Comparison of ENCODE assay signal across 21 cellular contexts in the genomic region with DNA sequence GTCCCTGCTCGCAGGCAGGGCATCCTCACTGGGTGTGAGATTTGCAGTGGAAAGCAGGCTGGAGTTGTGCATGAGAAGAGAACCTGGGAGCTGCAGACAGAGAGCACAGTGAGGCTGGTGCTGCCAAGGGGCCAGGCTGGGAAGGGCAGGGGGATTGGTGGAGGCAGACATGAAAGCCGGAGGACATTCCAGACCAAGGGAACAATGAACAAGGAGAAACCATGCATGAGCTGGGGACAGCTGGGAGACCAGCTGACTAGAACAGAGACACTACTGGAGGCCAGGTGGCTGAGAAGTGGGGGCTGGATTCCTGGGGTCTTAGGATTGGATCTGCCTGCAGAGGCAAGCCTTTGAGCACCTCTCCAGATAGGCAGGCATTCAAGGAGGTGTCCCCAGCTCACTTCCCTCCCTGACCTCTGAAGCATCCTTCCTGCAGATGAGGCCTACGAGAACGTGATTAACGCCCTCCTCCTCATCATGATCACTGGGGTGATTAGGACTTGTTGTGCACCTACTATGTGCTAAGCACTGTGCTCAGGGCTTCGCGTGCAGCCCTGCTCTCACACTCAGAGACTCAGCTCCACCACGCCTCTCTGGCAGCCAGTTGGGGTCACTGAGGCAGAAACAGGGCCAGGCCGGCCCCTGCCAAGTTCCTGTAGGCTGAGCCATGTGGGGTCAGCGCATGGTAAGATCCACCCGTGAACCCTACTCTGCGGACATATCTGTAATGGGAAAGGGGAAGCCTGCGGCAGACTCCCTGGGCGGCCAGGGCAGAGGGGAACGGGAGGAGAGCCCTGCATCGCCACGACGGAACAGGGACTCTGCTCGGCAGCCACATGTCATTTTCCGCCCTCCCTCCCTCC.
A peak's percentile ranks its signal among the peaks of the same experiment; 100 is the strongest.
DNase-seq lines count a peak whose midpoint lies in the region; ATAC-seq and TF ChIP-seq lines count a peak whose summit lies in the region.
"Had no signal": no experiment of that assay in that cellular context is flagged by ENCODE, and none has a peak within 500 bp of the region (broad histone marks: within the 10 kb centered on the region; RNA-seq: fewer than 3 reads in every experiment).

No MANE protein-coding gene starts in this region.

- intact Hi-C loops in IMR-90 (cut with micrococcal nuclease): no loop called here

- H3K9me1 ChIP-seq in IMR-90 (ENCODE audit: insufficient read depth, low read length): peaks cover 5% of the 10 kb centered on the region; the same call in 1 of the 2 replicates

- 69% methylated on average over 4 of the region's 20 CpGs; no CpG with 5 or more reads in 1 of the 2 experiments for WGBS in IMR-90 (ENCODE audit: extremely low coverage in 2 of 2, insufficient read length in 1 of 2), 2 experiments
- no CpG with 5 or more reads among the region's 20 CpGs for WGBS in neuronal stem cell (ENCODE audit: extremely low coverage in 2 of 2, insufficient read length in 2 of 2, insufficient replicate concordance in 1 of 2), 2 donors

- H3K4me2 ChIP-seq in IMR-90 (ENCODE audit: low read depth, low read length) (no peak overlapping the region), neuronal stem cell (ENCODE audit: insufficient read depth, low read length, poor library complexity, severe bottlenecking) (no peak overlapping the region)

- H3K27me3 ChIP-seq in IMR-90 (ENCODE audit: control insufficient read depth, insufficient read depth, low read length): no peaks in the 10 kb centered on the region
- no peaks in the 10 kb centered on the region for H3K27me3 ChIP-seq in neuronal stem cell (ENCODE audit: control insufficient read depth in 3 of 3, insufficient read depth in 3 of 3, low read depth in 1 of 3, low read length in 3 of 3)
- H3K27me3 ChIP-seq: SJSA1, transverse colon had no signal

- 0 out of 2 replicates have a peak overlapping the region, but pooled peaks have one; percentile 3 for H2BK20ac ChIP-seq in IMR-90 (ENCODE audit: low read depth, low read length)

- H3K9me3 ChIP-seq in IMR-90 (ENCODE audit: control insufficient read depth, insufficient read depth, low read length): no peaks in the 10 kb centered on the region
- no peaks in the 10 kb centered on the region for H3K9me3 ChIP-seq in neuronal stem cell (replicated peaks in 1 of 2; ENCODE audit: control insufficient read depth in 2 of 2, insufficient read depth in 1 of 2, low read depth in 1 of 2, low read length in 2 of 2)
- H3K9me3 ChIP-seq: esophagus squamous epithelium, psoas muscle, SJSA1, transverse colon had no signal

- no peak for ATAC-seq in IMR-90 (ENCODE audit: low read depth)
- ATAC-seq: natural killer cell, psoas muscle had no signal

- H3K9ac ChIP-seq in IMR-90 (ENCODE audit: low read depth, low read length) (no peak overlapping the region), neuronal stem cell (ENCODE audit: low read depth, low read length, poor library complexity) (no peak overlapping the region)

- H3K79me1 ChIP-seq in IMR-90 (ENCODE audit: low read depth in 1 of 2, low read length in 2 of 2) (no peaks in the 10 kb centered on the region), neuronal stem cell (ENCODE audit: low read depth, low read length) (no peaks in the 10 kb centered on the region)

- no peaks in the 10 kb centered on the region for H4K20me1 ChIP-seq in IMR-90 (ENCODE audit: insufficient read depth, low read length)

- H3K4me1 ChIP-seq in IMR-90 (ENCODE audit: control insufficient read depth, insufficient read depth, low read length) (no peaks in the 10 kb centered on the region), neuronal stem cell (ENCODE audit: control insufficient read depth in 2 of 2, insufficient read depth in 1 of 2, low read depth in 1 of 2, low read length in 2 of 2) (peaks cover 3 to 6% of the 10 kb centered on the region in 2 donors)
- H3K4me1 ChIP-seq: esophagus squamous epithelium, psoas muscle, SJSA1, transverse colon had no signal

- no peak for TF ChIP-seq RAD21 in IMR-90 (IDR thresholded peaks at IDR 0.05; ENCODE audit: low read length)

- dilution Hi-C loops in IMR-90 (cut with HindIII; ENCODE audit: low sequenced_read_pairs, unreplicated experiment): no loop called here

- H2BK120ac ChIP-seq in IMR-90 (ENCODE audit: low read depth, low read length) (no peak overlapping the region), neuronal stem cell (ENCODE audit: low read depth, low read length) (no peak overlapping the region)

- BruUV-seq in IMR-90 (replicated peaks; lab: Mats Ljungman, UMichigan): no TSS peak

- H2AFZ ChIP-seq in IMR-90 (replicated peaks; ENCODE audit: low read length, poor library complexity) (no peak overlapping the region), neuronal stem cell (ENCODE audit: low read length) (no peak overlapping the region)

- no peak overlapping the region for H3K56ac ChIP-seq in IMR-90 (ENCODE audit: extremely low read depth, insufficient read depth, low read length)

- H2AK5ac ChIP-seq in IMR-90 (ENCODE audit: low read depth, low read length): peak overlapping the region; percentile 64; the same call in 1 of the 2 replicates
- peak overlapping the region; percentile 63 for H2AK5ac ChIP-seq in neuronal stem cell (ENCODE audit: low read depth, low read length)

- POLR2A ChIA-PET in IMR-90 (lab: Charles Lee; ENCODE audit: unreplicated experiment): no interaction called here
- POLR2A ChIA-PET in RWPE1 (lab: Yijun Ruan, JAX; ENCODE audit: low non-redundant PET): no interaction called here

- H3K18ac ChIP-seq in IMR-90 (ENCODE audit: low read depth, low read length) (no peak overlapping the region), neuronal stem cell (ENCODE audit: low read length) (peak overlapping the region; percentile 13)

- H4K91ac ChIP-seq in IMR-90 (ENCODE audit: insufficient read depth, low read depth, low read length) (no peak overlapping the region; the same call in 1 of the 2 replicates), neuronal stem cell (ENCODE audit: low read depth, low read length, poor library complexity) (no peak overlapping the region)

- H3K23ac ChIP-seq in IMR-90 (ENCODE audit: low read depth, low read length) (no peak overlapping the region), neuronal stem cell (ENCODE audit: low read depth, low read length, poor library complexity) (no peak overlapping the region)

- no peak for TF ChIP-seq POLR2A in IMR-90 (IDR thresholded peaks at IDR 0.05; ENCODE audit: low read depth, low read length)

- in situ Hi-C loops in IMR-90 (cut with MboI; ENCODE audit: low sequenced_read_pairs): no loop called here

- TF ChIP-seq CTCF in IMR-90 (conservative IDR thresholded peaks at IDR 0.05; ENCODE audit: low read depth, low read length) (no peak), RWPE1 (conservative IDR thresholded peaks at IDR 0.05; ENCODE audit: low read depth) (no peak)

- CTCF ChIA-PET in IMR-90 (lab: Yijun Ruan, JAX) (no interaction called here), RWPE1 (lab: Yijun Ruan, JAX) (no interaction called here)

- H2BK15ac ChIP-seq in IMR-90 (ENCODE audit: low read depth, low read length) (no peak overlapping the region), neuronal stem cell (ENCODE audit: low read length) (peak overlapping the region; percentile 1)

- H3K36me3 ChIP-seq in IMR-90 (ENCODE audit: control insufficient read depth, insufficient read depth, low read length) (no peaks in the 10 kb centered on the region), neuronal stem cell (replicated peaks in 1 of 2; ENCODE audit: control insufficient read depth in 2 of 2, insufficient read depth in 2 of 2, low read length in 2 of 2) (no peaks in the 10 kb centered on the region)
- H3K36me3 ChIP-seq: esophagus squamous epithelium, SJSA1, transverse colon had no signal

- H3K4me3 ChIP-seq in IMR-90 (ENCODE audit: insufficient read depth, low read depth, low read length) (no peak overlapping the region), neuronal stem cell (ENCODE audit: low read length in 2 of 2) (no peak overlapping the region)
- H3K4me3 ChIP-seq: esophagus squamous epithelium, psoas muscle, SJSA1, transverse colon had no signal

- H3K14ac ChIP-seq in IMR-90 (replicated peaks; ENCODE audit: low read depth, low read length) (no peak overlapping the region), neuronal stem cell (ENCODE audit: low read length) (no peak overlapping the region)

- H4K8ac ChIP-seq in IMR-90 (ENCODE audit: low read depth in 2 of 2, low read length in 2 of 2) (no peak overlapping the region), neuronal stem cell (ENCODE audit: low read depth, low read length) (no peak overlapping the region)

- H3K27ac ChIP-seq in IMR-90 (ENCODE audit: insufficient read depth, low read length) (no peak overlapping the region), neuronal stem cell (replicated peaks; ENCODE audit: low read length) (no peak overlapping the region), RWPE1 (no peak overlapping the region)
- H3K27ac ChIP-seq: esophagus squamous epithelium, psoas muscle, SJSA1, transverse colon had no signal

- no peak overlapping the region for H2AK9ac ChIP-seq in IMR-90 (replicated peaks; ENCODE audit: low read depth, low read length, poor library complexity)

- no peak overlapping the region for H4K5ac ChIP-seq in IMR-90 (ENCODE audit: low read depth, low read length)

- no peak overlapping the region for H2BK5ac ChIP-seq in IMR-90 (ENCODE audit: low read depth, low read length, poor library complexity, severe bottlenecking)
- H2BK5ac ChIP-seq in neuronal stem cell (ENCODE audit: low read length): no peak overlapping the region

- H2BK12ac ChIP-seq in neuronal stem cell (ENCODE audit: low read length): no peak overlapping the region

- peak in 2 of 3 experiments; percentile 21 to 41 for DNase-seq in NCI-H1417 (lab: John Stamatoyannopoulos, UW)
- DNase-seq in NCI-H1417 treated with DMSO at 0.1 percent for 48 hours (lab: John Stamatoyannopoulos, UW): no peak
- DNase-seq in IMR-90: no peak
- DNase-seq in foreskin melanocyte: peak; percentile 23
- peak; percentile 9 for DNase-seq in neuronal stem cell (ENCODE audit: low spot score)
- no peak for DNase-seq in RWPE1 (ENCODE audit: low spot score)
- DNase-seq in NCI-H1092 (lab: John Stamatoyannopoulos, UW): no peak
- no peak for DNase-seq in NCI-H146 treated with DMSO at 0.1 percent for 48 hours (lab: John Stamatoyannopoulos, UW; ENCODE audit: unreplicated experiment)
- DNase-seq: activated CD4-positive, alpha-beta T cell treated with anti-CD3 and anti-CD28 coated beads for 1 hour; activated naive CD4-positive, alpha-beta T cell treated with anti-CD3 and anti-CD28 coated beads, Interleukin-2, amount 10 ng/mL, durations not matched to agents 7 days and 5 days; aorta; DMS153; effector CD4-positive, alpha-beta T cell; esophagus squamous epithelium; natural killer cell; NCI-H187; NCI-H510A; OCI-M1; psoas muscle; transverse colon had no signal

- H3K4ac ChIP-seq in IMR-90 (ENCODE audit: low read depth, low read length) (no peak overlapping the region), neuronal stem cell (ENCODE audit: low read length) (peak overlapping the region; percentile 2)

TF ChIP-seq in IMR-90, 13 proteins besides CTCF, POLR2A, EP300 and RAD21 (continues in another document):
- TF ChIP-seq MAFK (IDR thresholded peaks at IDR 0.05; ENCODE audit: low read depth, low read length) (no peak), MAZ (IDR thresholded peaks at IDR 0.05; ENCODE audit: borderline replicate concordance, low read depth, low read length) (no peak), RFX5 (IDR thresholded peaks at IDR 0.05; ENCODE audit: low read depth, low read length) (no peak), RCOR1 (IDR thresholded peaks at IDR 0.05; ENCODE audit: insufficient replicate concordance, low read length) (no peak), NFE2L2 (IDR thresholded peaks at IDR 0.05; ENCODE audit: low read depth, low read length) (no peak)

Comparison
In these comparisons a context has a peak if more than half of its experiments do, and no peak if none do; other contexts are left out.
1. DNase-seq: peak in NCI-H1417 (2 of 3), foreskin melanocyte (single experiment) and neuronal stem cell (single experiment); none in NCI-H1417 treated with DMSO at 0.1 percent for 48 hours (single experiment), IMR-90 (single experiment), RWPE1 (single experiment), NCI-H1092 (single experiment) and NCI-H146 treated with DMSO at 0.1 percent for 48 hours (single experiment).